ENCODE assay signal across 19 cellular contexts in genomic region chr6:96110878-96111277, GRCh38.
A peak's percentile ranks its signal among the peaks of the same experiment; 100 is the strongest.
DNase-seq lines count a peak whose midpoint lies in the region; ATAC-seq, FAIRE-seq and TF ChIP-seq lines count a peak whose summit lies in the region.
"Had no signal": no experiment of that assay in that cellular context is flagged by ENCODE, and none has a peak within 500 bp of the region (broad histone marks: within the 10 kb centered on the region; RNA-seq: fewer than 3 reads in every experiment).

No MANE protein-coding gene starts in this region.

- H3K9me3 Mint-ChIP-seq in activated naive CD4-positive, alpha-beta T cell treated with anti-CD3 and anti-CD28 coated beads, Interleukin-2, amount 10 ng/mL, durations not matched to agents 7 days and 5 days, result no peaks in the 10 kb centered on the region

- no peak overlapping the region for H3K4me2 ChIP-seq in keratinocyte (ENCODE audit: control insufficient read depth, extremely low read depth, insufficient read depth, low read depth, low read length)

- H3K9ac ChIP-seq in keratinocyte (ENCODE audit: control insufficient read depth, extremely low read depth, insufficient read depth, low read length), result no peak overlapping the region

- H3K36me3 Mint-ChIP-seq in activated naive CD4-positive, alpha-beta T cell treated with anti-CD3 and anti-CD28 coated beads, Interleukin-2, amount 10 ng/mL, durations not matched to agents 7 days and 5 days, result no peaks in the 10 kb centered on the region
- H3K36me3 Mint-ChIP-seq: CD4-positive, alpha-beta memory T cell had no signal

- H3K27ac ChIP-seq in RWPE2 (ENCODE audit: poor library complexity, severe bottlenecking), result no peak overlapping the region
- H3K27ac ChIP-seq in keratinocyte (ENCODE audit: control insufficient read depth, insufficient read depth, low read length), result no peak overlapping the region

- dilution Hi-C loops in keratinocyte (cut with MboI; ENCODE audit: extremely low pct_ligation_motif_present, low sequenced_read_pairs), result no loop called here

- H3K4me3 ChIP-seq in MG63, result no peak overlapping the region
- H3K4me3 ChIP-seq in RWPE2 (ENCODE audit: severe bottlenecking), result no peak overlapping the region
- H3K4me3 ChIP-seq in epithelial cell of esophagus (ENCODE audit: low read length), result no peak overlapping the region
- no peak overlapping the region for H3K4me3 ChIP-seq in keratinocyte (ENCODE audit: control insufficient read depth in 2 of 3, extremely low read depth in 1 of 3, insufficient read depth in 2 of 3, low read depth in 1 of 3, low read length in 3 of 3)
- H3K4me3 ChIP-seq: HAP-1 had no signal

- no peaks in the 10 kb centered on the region for H3K9me1 ChIP-seq in keratinocyte (ENCODE audit: control insufficient read depth, extremely low read depth, insufficient read depth, low read length)

- no peaks in the 10 kb centered on the region for H4K20me1 ChIP-seq in keratinocyte (ENCODE audit: control insufficient read depth, extremely low read depth, insufficient read depth, low read length)

- no peak for TF ChIP-seq CTCF in RWPE2 (IDR thresholded peaks at IDR 0.05; ENCODE audit: poor library complexity, severe bottlenecking)
- TF ChIP-seq CTCF in epithelial cell of esophagus (IDR thresholded peaks at IDR 0.05; ENCODE audit: insufficient read depth, low read depth, low read length, missing control alignments), result no peak
- TF ChIP-seq CTCF in keratinocyte (optimal IDR thresholded peaks at IDR 0.05 in 1 of 3, IDR thresholded peaks at IDR 0.05 in 1 of 3, conservative IDR thresholded peaks at IDR 0.05 in 1 of 3; ENCODE audit: extremely low read depth in 1 of 3, insufficient read depth in 2 of 3, low read length in 3 of 3), result no peak
- no peak for TF ChIP-seq CTCF in D721Med (IDR thresholded peaks at IDR 0.05; ENCODE audit: insufficient read depth, missing control alignments)

- no peak overlapping the region for H2AFZ ChIP-seq in keratinocyte (ENCODE audit: control insufficient read depth, low read length)

- H3K27ac Mint-ChIP-seq in activated naive CD4-positive, alpha-beta T cell treated with anti-CD3 and anti-CD28 coated beads, Interleukin-2, amount 10 ng/mL, durations not matched to agents 7 days and 5 days, result no peak overlapping the region
- H3K27ac Mint-ChIP-seq: HFFc6 had no signal

- no peaks in the 10 kb centered on the region for H3K79me2 ChIP-seq in keratinocyte (ENCODE audit: control insufficient read depth, insufficient read depth, low read length)

- no peaks in the 10 kb centered on the region for H3K4me1 Mint-ChIP-seq in activated naive CD4-positive, alpha-beta T cell treated with anti-CD3 and anti-CD28 coated beads, Interleukin-2, amount 10 ng/mL, durations not matched to agents 7 days and 5 days
- H3K4me1 Mint-ChIP-seq: CD4-positive, alpha-beta memory T cell had no signal

- H3K27me3 ChIP-seq in MG63 (no peaks in the 10 kb centered on the region), RWPE2 (ENCODE audit: insufficient read depth, poor library complexity, severe bottlenecking) (no peaks in the 10 kb centered on the region), keratinocyte (ENCODE audit: control insufficient read depth, extremely low read depth, insufficient read depth, low read length) (no peaks in the 10 kb centered on the region)

- no peak overlapping the region for H3K4me3 Mint-ChIP-seq in activated naive CD4-positive, alpha-beta T cell treated with anti-CD3 and anti-CD28 coated beads, Interleukin-2, amount 10 ng/mL, durations not matched to agents 7 days and 5 days
- H3K4me3 Mint-ChIP-seq: CD4-positive, alpha-beta memory T cell; HFFc6 had no signal

- no peaks in the 10 kb centered on the region for H3K9me3 ChIP-seq in MG63
- H3K9me3 ChIP-seq in RWPE2 (ENCODE audit: severe bottlenecking), result no peaks in the 10 kb centered on the region
- no peaks in the 10 kb centered on the region for H3K9me3 ChIP-seq in keratinocyte (ENCODE audit: control insufficient read depth, low read depth, low read length)
- H3K9me3 ChIP-seq: HAP-1 had no signal

- H3K36me3 ChIP-seq in MG63 (no peaks in the 10 kb centered on the region), RWPE2 (ENCODE audit: low read depth) (no peaks in the 10 kb centered on the region), keratinocyte (ENCODE audit: control insufficient read depth in 2 of 2, extremely low read depth in 1 of 2, insufficient read depth in 2 of 2, low read length in 2 of 2) (no peaks in the 10 kb centered on the region)
- H3K36me3 ChIP-seq: HAP-1 had no signal

- ATAC-seq in RWPE2 (ENCODE audit: low read depth), result peak; percentile 53

- peak; percentile 39 for DNase-seq in MG63
- no peak for DNase-seq in RWPE2 (ENCODE audit: low spot score)
- DNase-seq in epithelial cell of esophagus (ENCODE audit: low read depth), result peak; percentile 20
- DNase-seq in keratinocyte (ENCODE audit: low read depth, low spot score), result peak; percentile 11
- no peak for DNase-seq in D721Med (ENCODE audit: insufficient read length, low spot score)
- DNase-seq in activated naive CD4-positive, alpha-beta T cell treated with anti-CD3 and anti-CD28 coated beads, Interleukin-2, amount 10 ng/mL, durations not matched to agents 7 days and 5 days, result no peak
- DNase-seq in HuH-7 (ENCODE audit: low spot score), result no peak
- DNase-seq: C1 segment of cervical spinal cord; Calu3; CD4-positive, alpha-beta memory T cell; COR-L47; DMS153; DND-41; GOT3; HFFc6 had no signal

- H3K4me1 ChIP-seq in RWPE2 (ENCODE audit: insufficient read depth, poor library complexity, severe bottlenecking) (no peaks in the 10 kb centered on the region), keratinocyte (ENCODE audit: control insufficient read depth, extremely low read depth, insufficient read depth, low read length) (peaks cover 3% of the 10 kb centered on the region)
- H3K4me1 ChIP-seq: HAP-1 had no signal

- H3K27me3 Mint-ChIP-seq in activated naive CD4-positive, alpha-beta T cell treated with anti-CD3 and anti-CD28 coated beads, Interleukin-2, amount 10 ng/mL, durations not matched to agents 7 days and 5 days, result no peaks in the 10 kb centered on the region
- H3K27me3 Mint-ChIP-seq: CD4-positive, alpha-beta memory T cell had no signal

- CTCF ChIA-PET in activated naive CD4-positive, alpha-beta T cell treated with anti-CD3 and anti-CD28 coated beads, Interleukin-2, amount 10 ng/mL, durations not matched to agents 7 days and 5 days (lab: Charles Lee), result no interaction called here

- FAIRE-seq in keratinocyte (lab: Jason Lieb, UNC) (no peak), D721Med (lab: Jason Lieb, UNC) (no peak)
- FAIRE-seq: G401.6, GM12892, H54 had no signal

Comparison
In these comparisons a context has a peak if more than half of its experiments do, and no peak if none do; other contexts are left out.
1. DNase-seq: peak in MG63 (single experiment), epithelial cell of esophagus (single experiment) and keratinocyte (single experiment); none in RWPE2 (single experiment), D721Med (single experiment), activated naive CD4-positive, alpha-beta T cell treated with anti-CD3 and anti-CD28 coated beads, Interleukin-2, amount 10 ng/mL, durations not matched to agents 7 days and 5 days (single experiment) and HuH-7 (single experiment).